In genomic region chr5:152113401-152113800, GRCh38 we compare ENCODE assay signal across 11 cellular contexts.
DNase-seq lines count a peak whose midpoint lies in the region; ATAC-seq and TF ChIP-seq lines count a peak whose summit lies in the region.
"Had no signal": no experiment of that assay in that cellular context is flagged by ENCODE, and none has a peak within 500 bp of the region (broad histone marks: within the 10 kb centered on the region; RNA-seq: fewer than 3 reads in every experiment).

No MANE protein-coding gene starts in this region.

- TF ChIP-seq CTCF in astrocyte of the cerebellum (IDR thresholded peaks at IDR 0.05; ENCODE audit: low read depth, low read length, missing control alignments) (no peak), A673 (conservative IDR thresholded peaks at IDR 0.05; ENCODE audit: low read depth, low read length) (no peak)

- intact Hi-C loops in A673 (cut with micrococcal nuclease; ENCODE audit: unreplicated experiment) = no loop called here

- H3K27me3 ChIP-seq in A673 (replicated peaks; ENCODE audit: insufficient read depth, low read depth, low read length, poor library complexity) = no peaks in the 10 kb centered on the region

- POLR2A ChIA-PET in A673 (lab: Charles Lee; ENCODE audit: low non-redundant PET) = no interaction called here

- H3K4me3 ChIP-seq in astrocyte of the cerebellum (ENCODE audit: low read depth, low read length) (no peak overlapping the region), A673 (ENCODE audit: low read depth, low read length, poor library complexity, severe bottlenecking) (no peak overlapping the region)

- no peaks in the 10 kb centered on the region for H3K9me3 ChIP-seq in A673 (ENCODE audit: low read depth, low read length, poor library complexity, severe bottlenecking)

- CTCF ChIA-PET in A673 (lab: Charles Lee) = no interaction called here

- peak; percentile 32 for DNase-seq in T-helper 9 cell
- DNase-seq in astrocyte of the cerebellum (ENCODE audit: low read depth) = peak; percentile 8
- DNase-seq in stimulated activated CD4-positive, alpha-beta T cell treated with anti-CD3 and anti-CD28 coated beads, Interleukin-4, amount 100 ng/mL, for 4 hours = peak; percentile 14 to 29
- DNase-seq in A673 (ENCODE audit: low spot score) = no peak
- no peak for DNase-seq in NCI-H2029 (lab: John Stamatoyannopoulos, UW)
- DNase-seq in C1 segment of cervical spinal cord (lab: John Stamatoyannopoulos, UW) = no peak
- DNase-seq: HCEC 1CT, NCI-H146, small intestine had no signal

- ATAC-seq in GM19463 (IDR thresholded peaks at IDR 0.05; ENCODE audit: unreplicated experiment) (peak; percentile 63), HG02885 (IDR thresholded peaks at IDR 0.05; ENCODE audit: poor library complexity, unreplicated experiment) (no peak)

- BruUV-seq in A673 (replicated peaks; lab: Mats Ljungman, UMichigan) = no TSS peak

- H3K36me3 ChIP-seq in A673 (ENCODE audit: insufficient read depth, low read length, poor library complexity, severe bottlenecking) = no peaks in the 10 kb centered on the region

- in situ Hi-C loops in astrocyte of the cerebellum (cut with HindIII; ENCODE audit: low sequenced_read_pairs) = no loop called here

- no peaks in the 10 kb centered on the region for H3K4me1 ChIP-seq in A673 (ENCODE audit: insufficient read depth, low read length, poor library complexity, severe bottlenecking)

- H3K27ac ChIP-seq in A673 (ENCODE audit: low read depth, low read length, poor library complexity, severe bottlenecking) = no peak overlapping the region

Comparison
In these comparisons a context has a peak if more than half of its experiments do, and no peak if none do; other contexts are left out.
1. DNase-seq: peak in T-helper 9 cell (single experiment), astrocyte of the cerebellum (single experiment) and stimulated activated CD4-positive, alpha-beta T cell treated with anti-CD3 and anti-CD28 coated beads, Interleukin-4, amount 100 ng/mL, for 4 hours (2 of 2); none in A673 (single experiment), NCI-H2029 (single experiment) and C1 segment of cervical spinal cord (0 of 14).